In the genomic region with DNA sequence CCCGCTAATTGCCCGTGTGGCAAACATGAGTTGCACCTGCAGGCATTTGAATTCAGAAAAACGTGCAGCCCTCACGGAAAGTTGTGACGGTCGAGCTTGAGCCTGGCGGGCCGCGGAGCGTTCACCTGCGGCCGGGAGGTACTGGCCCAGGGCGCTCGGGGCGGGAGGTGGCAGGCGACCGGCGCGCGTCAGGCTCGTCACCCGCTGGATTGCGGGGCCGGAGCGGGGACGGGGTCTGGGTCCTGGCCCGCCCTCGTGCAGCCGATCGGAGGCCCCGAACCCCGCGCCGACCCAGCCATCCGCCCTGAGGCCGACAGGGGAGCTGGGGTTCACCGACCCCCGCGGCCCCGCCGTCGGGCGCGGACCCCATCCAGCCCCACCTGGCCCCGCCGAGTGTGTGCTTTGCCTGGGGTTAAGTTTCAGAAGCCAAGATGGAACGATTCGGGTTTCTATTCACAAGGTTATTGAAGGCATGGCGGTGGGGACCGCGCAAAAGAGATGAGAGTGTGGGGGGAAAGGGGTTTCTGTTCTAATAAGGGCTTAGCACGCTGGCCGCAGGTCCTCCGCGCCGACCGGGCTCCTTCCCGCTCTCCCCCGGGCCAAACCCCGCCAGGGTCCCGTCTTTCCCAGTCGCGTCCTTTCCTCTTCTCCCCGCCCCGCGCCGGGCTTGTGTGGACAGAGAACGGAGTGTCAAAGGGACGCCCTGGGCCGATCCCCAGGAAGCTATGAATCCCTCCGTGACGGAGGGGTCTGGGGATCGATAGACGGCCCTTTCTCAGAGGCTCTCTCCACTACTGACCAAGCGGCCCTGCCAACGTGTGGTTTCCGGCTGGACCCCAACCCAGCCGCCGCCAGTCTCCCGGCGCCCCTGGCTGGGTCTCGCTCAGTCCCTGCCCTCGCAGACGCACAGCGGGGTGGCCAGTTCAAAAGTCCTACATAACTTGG, we compare ENCODE assay signal across 1 cellular context.
TF ChIP-seq lines count a peak whose summit lies in the region.

No MANE protein-coding gene starts in this region.

TF ChIP-seq in GM12878, 131 proteins besides CTCF, POLR2A, EP300 and RAD21 (continues in another document):
- TF ChIP-seq NR2F1 (conservative IDR thresholded peaks at IDR 0.05) (0 out of 2 replicates have a peak, but pooled peaks have one; percentile 12), MAX (IDR thresholded peaks at IDR 0.05; ENCODE audit: low read depth, low read length) (no peak), NFYA (IDR thresholded peaks at IDR 0.05; ENCODE audit: borderline replicate concordance, low read depth, low read length) (no peak), CHD4 (IDR thresholded peaks at IDR 0.05) (no peak), LARP7 (IDR thresholded peaks at IDR 0.05) (no peak), SIX5 (IDR thresholded peaks at IDR 0.05; ENCODE audit: low read depth, low read length, severe bottlenecking) (no peak), NFXL1 (IDR thresholded peaks at IDR 0.05; ENCODE audit: borderline replicate concordance) (no peak), ZNF622 (IDR thresholded peaks at IDR 0.05) (no peak), HDAC6 (IDR thresholded peaks at IDR 0.05; ENCODE audit: unreplicated experiment) (no peak), POU2F2 (IDR thresholded peaks at IDR 0.05; ENCODE audit: borderline replicate concordance, low read depth, low read length) (no peak), RELA (IDR thresholded peaks at IDR 0.05; ENCODE audit: borderline replicate concordance, partially characterized antibody) (no peak), ZNF687 (IDR thresholded peaks at IDR 0.05) (0 out of 2 replicates have a peak, but pooled peaks have one; percentile 24), TAF1 (IDR thresholded peaks at IDR 0.05; ENCODE audit: borderline replicate concordance, low read depth, low read length) (no peak), ZNF24 (IDR thresholded peaks at IDR 0.05) (no peak), HSF1 (IDR thresholded peaks at IDR 0.05; ENCODE audit: low read depth, low read length) (no peak), KLF5 (IDR thresholded peaks at IDR 0.05; ENCODE audit: partially characterized antibody) (no peak), BACH1 (IDR thresholded peaks at IDR 0.05; ENCODE audit: borderline replicate concordance) (no peak), IKZF1 (conservative IDR thresholded peaks at IDR 0.05) (peak; percentile 34; the same call in 1 of the 2 replicates), BHLHE40 (IDR thresholded peaks at IDR 0.05; ENCODE audit: borderline replicate concordance in 1 of 2, low read depth in 2 of 2, low read length in 1 of 2) (peak; percentile 59 to 78; a peak in 2 of 4 replicates), STAT1 (conservative IDR thresholded peaks at IDR 0.05) (no peak), SUZ12 (IDR thresholded peaks at IDR 0.05; ENCODE audit: unreplicated experiment) (peak; percentile 31), RCOR1 (conservative IDR thresholded peaks at IDR 0.05; ENCODE audit: low read depth, low read length) (no peak), PAX5 (IDR thresholded peaks at IDR 0.05; ENCODE audit: borderline replicate concordance, low read depth, low read length) (no peak), FOS (IDR thresholded peaks at IDR 0.05; ENCODE audit: borderline replicate concordance, extremely low read depth, insufficient read length) (no peak), MTA2 (IDR thresholded peaks at IDR 0.05; ENCODE audit: low read depth) (no peak), GATAD2B (conservative IDR thresholded peaks at IDR 0.05; ENCODE audit: low read depth) (0 out of 2 replicates have a peak, but pooled peaks have one; percentile 13), ATF3 (IDR thresholded peaks at IDR 0.05; ENCODE audit: borderline replicate concordance, extremely low read depth, low read depth, low read length) (no peak), MEF2A (IDR thresholded peaks at IDR 0.05; ENCODE audit: insufficient read depth, low read depth, low read length) (no peak), CBX3 (IDR thresholded peaks at IDR 0.05; ENCODE audit: borderline replicate concordance, low read depth) (no peak), DPF2 (IDR thresholded peaks at IDR 0.05) (no peak), KDM1A (IDR thresholded peaks at IDR 0.05; ENCODE audit: borderline replicate concordance) (no peak)
- TF ChIP-seq, protein P1, sequence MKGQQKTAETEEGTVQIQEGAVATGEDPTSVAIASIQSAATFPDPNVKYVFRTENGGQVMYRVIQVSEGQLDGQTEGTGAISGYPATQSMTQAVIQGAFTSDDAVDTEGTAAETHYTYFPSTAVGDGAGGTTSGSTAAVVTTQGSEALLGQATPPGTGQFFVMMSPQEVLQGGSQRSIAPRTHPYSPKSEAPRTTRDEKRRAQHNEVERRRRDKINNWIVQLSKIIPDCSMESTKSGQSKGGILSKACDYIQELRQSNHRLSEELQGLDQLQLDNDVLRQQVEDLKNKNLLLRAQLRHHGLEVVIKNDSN (IDR thresholded peaks at IDR 0.05; ENCODE audit: borderline replicate concordance, extremely low read length, insufficient read depth, low read depth, low read length): no peak
- TF ChIP-seq, protein P2, sequence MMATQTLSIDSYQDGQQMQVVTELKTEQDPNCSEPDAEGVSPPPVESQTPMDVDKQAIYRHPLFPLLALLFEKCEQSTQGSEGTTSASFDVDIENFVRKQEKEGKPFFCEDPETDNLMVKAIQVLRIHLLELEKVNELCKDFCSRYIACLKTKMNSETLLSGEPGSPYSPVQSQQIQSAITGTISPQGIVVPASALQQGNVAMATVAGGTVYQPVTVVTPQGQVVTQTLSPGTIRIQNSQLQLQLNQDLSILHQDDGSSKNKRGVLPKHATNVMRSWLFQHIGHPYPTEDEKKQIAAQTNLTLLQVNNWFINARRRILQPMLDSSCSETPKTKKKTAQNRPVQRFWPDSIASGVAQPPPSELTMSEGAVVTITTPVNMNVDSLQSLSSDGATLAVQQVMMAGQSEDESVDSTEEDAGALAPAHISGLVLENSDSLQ (IDR thresholded peaks at IDR 0.05): no peak
- TF ChIP-seq, protein P3, sequence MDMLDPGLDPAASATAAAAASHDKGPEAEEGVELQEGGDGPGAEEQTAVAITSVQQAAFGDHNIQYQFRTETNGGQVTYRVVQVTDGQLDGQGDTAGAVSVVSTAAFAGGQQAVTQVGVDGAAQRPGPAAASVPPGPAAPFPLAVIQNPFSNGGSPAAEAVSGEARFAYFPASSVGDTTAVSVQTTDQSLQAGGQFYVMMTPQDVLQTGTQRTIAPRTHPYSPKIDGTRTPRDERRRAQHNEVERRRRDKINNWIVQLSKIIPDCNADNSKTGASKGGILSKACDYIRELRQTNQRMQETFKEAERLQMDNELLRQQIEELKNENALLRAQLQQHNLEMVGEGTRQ (IDR thresholded peaks at IDR 0.05; ENCODE audit: borderline replicate concordance, low read depth, low read length): no peak
- TF ChIP-seq, protein P4, sequence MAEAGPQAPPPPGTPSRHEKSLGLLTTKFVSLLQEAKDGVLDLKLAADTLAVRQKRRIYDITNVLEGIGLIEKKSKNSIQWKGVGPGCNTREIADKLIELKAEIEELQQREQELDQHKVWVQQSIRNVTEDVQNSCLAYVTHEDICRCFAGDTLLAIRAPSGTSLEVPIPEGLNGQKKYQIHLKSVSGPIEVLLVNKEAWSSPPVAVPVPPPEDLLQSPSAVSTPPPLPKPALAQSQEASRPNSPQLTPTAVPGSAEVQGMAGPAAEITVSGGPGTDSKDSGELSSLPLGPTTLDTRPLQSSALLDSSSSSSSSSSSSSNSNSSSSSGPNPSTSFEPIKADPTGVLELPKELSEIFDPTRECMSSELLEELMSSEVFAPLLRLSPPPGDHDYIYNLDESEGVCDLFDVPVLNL (IDR thresholded peaks at IDR 0.05; ENCODE audit: low read depth, low read length): no peak
- TF ChIP-seq, protein P5, sequence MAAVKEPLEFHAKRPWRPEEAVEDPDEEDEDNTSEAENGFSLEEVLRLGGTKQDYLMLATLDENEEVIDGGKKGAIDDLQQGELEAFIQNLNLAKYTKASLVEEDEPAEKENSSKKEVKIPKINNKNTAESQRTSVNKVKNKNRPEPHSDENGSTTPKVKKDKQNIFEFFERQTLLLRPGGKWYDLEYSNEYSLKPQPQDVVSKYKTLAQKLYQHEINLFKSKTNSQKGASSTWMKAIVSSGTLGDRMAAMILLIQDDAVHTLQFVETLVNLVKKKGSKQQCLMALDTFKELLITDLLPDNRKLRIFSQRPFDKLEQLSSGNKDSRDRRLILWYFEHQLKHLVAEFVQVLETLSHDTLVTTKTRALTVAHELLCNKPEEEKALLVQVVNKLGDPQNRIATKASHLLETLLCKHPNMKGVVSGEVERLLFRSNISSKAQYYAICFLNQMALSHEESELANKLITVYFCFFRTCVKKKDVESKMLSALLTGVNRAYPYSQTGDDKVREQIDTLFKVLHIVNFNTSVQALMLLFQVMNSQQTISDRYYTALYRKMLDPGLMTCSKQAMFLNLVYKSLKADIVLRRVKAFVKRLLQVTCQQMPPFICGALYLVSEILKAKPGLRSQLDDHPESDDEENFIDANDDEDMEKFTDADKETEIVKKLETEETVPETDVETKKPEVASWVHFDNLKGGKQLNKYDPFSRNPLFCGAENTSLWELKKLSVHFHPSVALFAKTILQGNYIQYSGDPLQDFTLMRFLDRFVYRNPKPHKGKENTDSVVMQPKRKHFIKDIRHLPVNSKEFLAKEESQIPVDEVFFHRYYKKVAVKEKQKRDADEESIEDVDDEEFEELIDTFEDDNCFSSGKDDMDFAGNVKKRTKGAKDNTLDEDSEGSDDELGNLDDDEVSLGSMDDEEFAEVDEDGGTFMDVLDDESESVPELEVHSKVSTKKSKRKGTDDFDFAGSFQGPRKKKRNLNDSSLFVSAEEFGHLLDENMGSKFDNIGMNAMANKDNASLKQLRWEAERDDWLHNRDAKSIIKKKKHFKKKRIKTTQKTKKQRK (IDR thresholded peaks at IDR 0.05; ENCODE audit: low read depth, low read length): no peak
